In genomic region chr7:50467817-50468610, GRCh38 we compare ENCODE assay signal across 8 cellular contexts. TPM values are rescaled to one million over a fixed set of nuclear protein-coding genes. Genes with fewer than 3 reads are reported as not detected.
DNase-seq lines count a peak whose midpoint lies in the region; ATAC-seq and TF ChIP-seq lines count a peak whose summit lies in the region.

No MANE protein-coding gene starts in this region.

- no peaks in the 10 kb centered on the region for H3K36me3 ChIP-seq in NT2/D1 (ENCODE audit: insufficient read depth, insufficient read length, low read length)

- intact Hi-C loops in natural killer cell (cut with micrococcal nuclease), result loop anchor here (1.0 kb wide), 4 partner anchors 165 to 693 kb away; no protein-coding TSS in a partner anchor

- H3K9ac ChIP-seq in NT2/D1 (ENCODE audit: insufficient read length, low read depth), result peak overlapping the region; percentile 33

- no peak overlapping the region for H3K4me3 Mint-ChIP-seq in natural killer cell
- peak overlapping the region; percentile 53 for H3K4me3 Mint-ChIP-seq in stimulated activated memory B cell treated with anti-CD40 and anti-IgM and Interleukin-4, amounts not matched to agents 10 μg/mL and 1 μg/mL and 100 μg/mL, for 72 hours

- H3K4me3 ChIP-seq in NT2/D1 (ENCODE audit: insufficient read length, low read depth), result no peak overlapping the region

- H3K9me3 Mint-ChIP-seq in natural killer cell, result no peaks in the 10 kb centered on the region
- H3K9me3 Mint-ChIP-seq in stimulated activated memory B cell treated with anti-CD40 and anti-IgM and Interleukin-4, amounts not matched to agents 10 μg/mL and 1 μg/mL and 100 μg/mL, for 72 hours, result no peaks in the 10 kb centered on the region

- H3K4me1 Mint-ChIP-seq in natural killer cell, result peaks cover 0 to 11% of the 10 kb centered on the region in 2 donors
- peaks cover 12% of the 10 kb centered on the region for H3K4me1 Mint-ChIP-seq in stimulated activated memory B cell treated with anti-CD40 and anti-IgM and Interleukin-4, amounts not matched to agents 10 μg/mL and 1 μg/mL and 100 μg/mL, for 72 hours

- peak; percentile 86 for ATAC-seq in esophagus mucosa
- peak; percentile 87 to 98 (median 97) for ATAC-seq in natural killer cell
- ATAC-seq in stimulated activated memory B cell treated with anti-CD40 and anti-IgM and Interleukin-4, amounts not matched to agents 10 μg/mL and 1 μg/mL and 100 μg/mL, for 72 hours, result peak; percentile 83

- no peaks in the 10 kb centered on the region; the same call in 1 of the 2 replicates for H3K9me3 ChIP-seq in NT2/D1 (ENCODE audit: insufficient read depth, low read length)

- peaks cover 3% of the 10 kb centered on the region for H3K4me1 ChIP-seq in NT2/D1 (ENCODE audit: insufficient read depth, insufficient read length)

- peak overlapping the region in 1 of 2 donors; percentile 42 for H3K27ac Mint-ChIP-seq in natural killer cell
- peak overlapping the region; percentile 46 for H3K27ac Mint-ChIP-seq in stimulated activated memory B cell treated with anti-CD40 and anti-IgM and Interleukin-4, amounts not matched to agents 10 μg/mL and 1 μg/mL and 100 μg/mL, for 72 hours

- no peaks in the 10 kb centered on the region for H3K36me3 Mint-ChIP-seq in natural killer cell
- H3K36me3 Mint-ChIP-seq in stimulated activated memory B cell treated with anti-CD40 and anti-IgM and Interleukin-4, amounts not matched to agents 10 μg/mL and 1 μg/mL and 100 μg/mL, for 72 hours, result no peaks in the 10 kb centered on the region

- peaks cover 10 to 12% of the 10 kb centered on the region in 2 donors for H3K27me3 Mint-ChIP-seq in natural killer cell (ENCODE audit: low read depth in 2 of 2)
- peaks cover 16% of the 10 kb centered on the region for H3K27me3 Mint-ChIP-seq in stimulated activated memory B cell treated with anti-CD40 and anti-IgM and Interleukin-4, amounts not matched to agents 10 μg/mL and 1 μg/mL and 100 μg/mL, for 72 hours

- peak; percentile 67 for DNase-seq in COLO668 (lab: John Stamatoyannopoulos, UW; ENCODE audit: unreplicated experiment)
- DNase-seq in GM20000 (ENCODE audit: low spot score), result peak; percentile 85
- peak; percentile 76 for DNase-seq in HK-2 (ENCODE audit: unreplicated experiment)
- DNase-seq in NT2/D1 (ENCODE audit: low read depth, low spot score), result peak; percentile 84
- DNase-seq in activated T-cell treated with anti-CD3 and anti-CD28 coated beads for 1 hour (ENCODE audit: low read depth), result peak; percentile 65
- DNase-seq in natural killer cell, result peak; percentile 66

- H3K27me3 ChIP-seq in NT2/D1 (ENCODE audit: insufficient read depth, insufficient read length), result peaks cover 25% of the 10 kb centered on the region

- peak; percentile 75 for TF ChIP-seq CTCF in GM20000 (IDR thresholded peaks at IDR 0.05; ENCODE audit: extremely low read depth, missing control alignments)
- peak; percentile 85 for TF ChIP-seq CTCF in natural killer cell (IDR thresholded peaks at IDR 0.05)

RNA-seq across cellular contexts. Expression of gene FIGNL1, which starts 17.9 kb away (rescaled TPM):
- total RNA-seq in esophagus mucosa, result 15.9 TPM
- 10 to 100 TPM in 1 of 3 donors, 1 to 10 TPM in 2; 5.5 to 12.6 (median 7.6) TPM for total RNA-seq in natural killer cell
